11 cellular contexts compared by ENCODE assay signal in genomic region chr7:132246591-132246990, GRCh38.
"Had no signal": no experiment of that assay in that cellular context is flagged by ENCODE, and none has a peak within 500 bp of the region (broad histone marks: within the 10 kb centered on the region; RNA-seq: fewer than 3 reads in every experiment).

No MANE protein-coding gene starts in this region.

- H3K36me3 ChIP-seq: HAP-1 had no signal

- H3K4me1 ChIP-seq: HAP-1 had no signal

- H3K4me3 ChIP-seq: GM23248, GM23338, HAP-1 had no signal

- H3K9me3 ChIP-seq: HAP-1 had no signal

- ATAC-seq: GM23338, HCT116 had no signal

- DNase-seq: GM23248, GOT3, H7, H9, HCEC 1CT, HFFc6 had no signal

- H3K4me2 ChIP-seq: GM23338 had no signal

- H2AFZ ChIP-seq: GM23248, GM23338 had no signal

- H3K27ac ChIP-seq: GM23248 had no signal

- FAIRE-seq: H1, H54 had no signal

- H3K9ac ChIP-seq: GM23248 had no signal
